17 cellular contexts compared by ENCODE assay signal in genomic region chr15:30889231-30889630, GRCh38. TPM values are rescaled to one million over a fixed set of nuclear protein-coding genes. Genes with fewer than 3 reads are reported as not detected.
A peak's percentile ranks its signal among the peaks of the same experiment; 100 is the strongest.
DNase-seq lines count a peak whose midpoint lies in the region; ATAC-seq, FAIRE-seq and TF ChIP-seq lines count a peak whose summit lies in the region.
"Had no signal": no experiment of that assay in that cellular context is flagged by ENCODE, and none has a peak within 500 bp of the region (broad histone marks: within the 10 kb centered on the region; RNA-seq: fewer than 3 reads in every experiment).

No MANE protein-coding gene starts in this region.

- H3K27ac ChIP-seq in ectodermal cell (ENCODE audit: insufficient read depth, low read depth, low read length, poor library complexity, severe bottlenecking) = peak overlapping the region; percentile 63
- H3K27ac ChIP-seq in layer of hippocampus (ENCODE audit: low read depth, low read length) = peak overlapping the region; percentile 39
- H3K27ac ChIP-seq: SJCRH30 had no signal

- no peaks in the 10 kb centered on the region for H3K4me1 ChIP-seq in ectodermal cell (ENCODE audit: control insufficient read depth, insufficient read depth, low read length)
- H3K4me1 ChIP-seq: SJCRH30 had no signal

- ATAC-seq in sciatic nerve (peak; percentile 49), GM21529 (IDR thresholded peaks at IDR 0.05; ENCODE audit: unreplicated experiment) (no peak)
- ATAC-seq: PC-3 had no signal

- no peak for FAIRE-seq in D721Med (lab: Jason Lieb, UNC)

- no peak overlapping the region for H3K4me3 ChIP-seq in ectodermal cell (ENCODE audit: insufficient read depth, low read depth, low read length)
- H3K4me3 ChIP-seq: SJCRH30 had no signal

- TF ChIP-seq CTCF in D721Med (IDR thresholded peaks at IDR 0.05; ENCODE audit: insufficient read depth, missing control alignments) = no peak

- no peaks in the 10 kb centered on the region for H3K36me3 ChIP-seq in ectodermal cell (ENCODE audit: control insufficient read depth, insufficient read depth, low read length)
- H3K36me3 ChIP-seq: SJCRH30 had no signal

- intact Hi-C loops in sciatic nerve (cut with DNase I) = no loop called here

- DNase-seq in D721Med (ENCODE audit: insufficient read length, low spot score) (peak; percentile 21), sciatic nerve (ENCODE audit: low spot score) (no peak), cerebellum (ENCODE audit: low spot score) (no peak), dermis blood vessel endothelial cell (no peak)
- DNase-seq: DMS79 treated with DMSO at 0.1 percent for 48 hours, H9, KG1, NCI-H1105 treated with DMSO at 0.1 percent for 48 hours, NCI-H1694, NCI-H2081 treated with DMSO at 0.1 percent for 48 hours, NCI-H226, NCI-H524 treated with DMSO at 0.1 percent for 48 hours, PC-3, SJCRH30 had no signal

- 66 to 68% methylated on average over 5 of the region's 5 CpGs for WGBS in ectodermal cell, 2 experiments

- H3K9me3 ChIP-seq in ectodermal cell (ENCODE audit: control insufficient read depth, low read length) = no peaks in the 10 kb centered on the region
- H3K9me3 ChIP-seq: SJCRH30 had no signal

- H3K27me3 ChIP-seq in ectodermal cell (ENCODE audit: control insufficient read depth, insufficient read depth, low read length, poor library complexity, severe bottlenecking) = no peaks in the 10 kb centered on the region
- H3K27me3 ChIP-seq in layer of hippocampus (ENCODE audit: control insufficient read depth, insufficient read depth, low read length) = no peaks in the 10 kb centered on the region
- H3K27me3 ChIP-seq: SJCRH30 had no signal

RNA-seq across cellular contexts. Expression of gene FAN1, which starts 14.5 kb away (rescaled TPM):
- 37.3 TPM for polyA plus RNA-seq in ectodermal cell (2013, experiment 1 of 4)
- 38.8 TPM for polyA plus RNA-seq in ectodermal cell (2013, experiment 2 of 4)
- polyA plus RNA-seq in ectodermal cell (2013, experiment 3 of 4) = 28.9 TPM
- polyA plus RNA-seq in ectodermal cell (2013, experiment 4 of 4) = 31.0 TPM
- total RNA-seq in sciatic nerve (18.9 TPM), cerebellum (31.4 TPM), dermis blood vessel endothelial cell (12.6 and 15.3 TPM in 2 replicates)
